29 cellular contexts compared by ENCODE assay signal in genomic region chr12:4189721-4190120, GRCh38.
"Had no signal": no experiment of that assay in that cellular context is flagged by ENCODE, and none has a peak within 500 bp of the region (broad histone marks: within the 10 kb centered on the region; RNA-seq: fewer than 3 reads in every experiment).

No MANE protein-coding gene starts in this region.

- H3K4me3 Mint-ChIP-seq: memory B cell; naive thymus-derived CD4-positive, alpha-beta T cell; nephron; neural progenitor cell; stimulated activated effector memory CD8-positive, alpha-beta T cell treated with anti-CD3 and anti-CD28 coated beads, Interleukin-12 subunit alpha, Interleukin-12 subunit beta, amount 100 ng/mL, for 72 hours had no signal

- H3K36me3 Mint-ChIP-seq: memory B cell; naive thymus-derived CD4-positive, alpha-beta T cell; neural progenitor cell; stimulated activated effector memory CD8-positive, alpha-beta T cell treated with anti-CD3 and anti-CD28 coated beads, Interleukin-12 subunit alpha, Interleukin-12 subunit beta, amount 100 ng/mL, for 72 hours had no signal

- H3K4me3 ChIP-seq: dorsolateral prefrontal cortex, gastroesophageal sphincter, heart left ventricle, hepatocyte, lung, neural progenitor cell, prostate gland, right atrium auricular region, testis, tibial artery, upper lobe of left lung, vagina had no signal

- H3K27me3 ChIP-seq: neural progenitor cell, right atrium auricular region, testis, upper lobe of left lung, vagina had no signal

- H3K79me2 ChIP-seq: hepatocyte had no signal

- H3K9me3 Mint-ChIP-seq: memory B cell; nephron; neural progenitor cell; stimulated activated effector memory CD8-positive, alpha-beta T cell treated with anti-CD3 and anti-CD28 coated beads, Interleukin-12 subunit alpha, Interleukin-12 subunit beta, amount 100 ng/mL, for 72 hours had no signal

- H3K27ac ChIP-seq: dorsolateral prefrontal cortex, epithelial cell of prostate, foreskin keratinocyte, gastroesophageal sphincter, heart left ventricle, hepatocyte, neural progenitor cell, prostate gland, right atrium auricular region, testis, tibial artery, upper lobe of left lung, vagina had no signal

- H3K4me1 Mint-ChIP-seq: naive thymus-derived CD4-positive, alpha-beta T cell; stimulated activated effector memory CD8-positive, alpha-beta T cell treated with anti-CD3 and anti-CD28 coated beads, Interleukin-12 subunit alpha, Interleukin-12 subunit beta, amount 100 ng/mL, for 72 hours had no signal

- H3K4me1 ChIP-seq: foreskin keratinocyte, gastroesophageal sphincter, heart left ventricle, prostate gland, right atrium auricular region, testis, tibial artery, upper lobe of left lung, vagina had no signal

- H2AFZ ChIP-seq: hepatocyte, neural progenitor cell had no signal

- H3K9me3 ChIP-seq: gastroesophageal sphincter, heart left ventricle, prostate gland, right atrium auricular region, testis, tibial artery, upper lobe of left lung, vagina had no signal

- H3K4me2 ChIP-seq: hepatocyte, neural progenitor cell had no signal

- ATAC-seq: esophagus mucosa; foreskin keratinocyte; gastroesophageal sphincter; heart left ventricle; left lobe of liver; naive thymus-derived CD4-positive, alpha-beta T cell; sciatic nerve; stimulated activated effector memory CD8-positive, alpha-beta T cell treated with anti-CD3 and anti-CD28 coated beads, Interleukin-12 subunit alpha, Interleukin-12 subunit beta, amount 100 ng/mL, for 72 hours had no signal

- H3K9ac ChIP-seq: neural progenitor cell had no signal

- H3K27ac Mint-ChIP-seq: memory B cell; naive thymus-derived CD4-positive, alpha-beta T cell; nephron; neural progenitor cell; stimulated activated effector memory CD8-positive, alpha-beta T cell treated with anti-CD3 and anti-CD28 coated beads, Interleukin-12 subunit alpha, Interleukin-12 subunit beta, amount 100 ng/mL, for 72 hours had no signal

- H3K36me3 ChIP-seq: gastroesophageal sphincter, heart left ventricle, neural progenitor cell, prostate gland, right atrium auricular region, tibial artery, upper lobe of left lung, vagina had no signal

- DNase-seq: dorsolateral prefrontal cortex; effector CD4-positive, alpha-beta T cell; foreskin keratinocyte; heart left ventricle; kidney; midbrain; naive thymus-derived CD4-positive, alpha-beta T cell; nucleus accumbens; stimulated activated CD4-positive, alpha-beta T cell treated with anti-CD3 and anti-CD28 coated beads, Interleukin-2, amount 100 ng/mL, for 24 hours; stimulated activated CD4-positive, alpha-beta T cell treated with anti-CD3 and anti-CD28 coated beads, Interleukin-4, amount 100 ng/mL, for 24 hours; stimulated activated naive CD4-positive, alpha-beta T cell treated with Interleukin-2 at 50 U/mL for 16 hours; substantia nigra; testis; tibial artery; upper lobe of left lung had no signal
